Comparison of ENCODE assay signal across 13 cellular contexts in the genomic region with DNA sequence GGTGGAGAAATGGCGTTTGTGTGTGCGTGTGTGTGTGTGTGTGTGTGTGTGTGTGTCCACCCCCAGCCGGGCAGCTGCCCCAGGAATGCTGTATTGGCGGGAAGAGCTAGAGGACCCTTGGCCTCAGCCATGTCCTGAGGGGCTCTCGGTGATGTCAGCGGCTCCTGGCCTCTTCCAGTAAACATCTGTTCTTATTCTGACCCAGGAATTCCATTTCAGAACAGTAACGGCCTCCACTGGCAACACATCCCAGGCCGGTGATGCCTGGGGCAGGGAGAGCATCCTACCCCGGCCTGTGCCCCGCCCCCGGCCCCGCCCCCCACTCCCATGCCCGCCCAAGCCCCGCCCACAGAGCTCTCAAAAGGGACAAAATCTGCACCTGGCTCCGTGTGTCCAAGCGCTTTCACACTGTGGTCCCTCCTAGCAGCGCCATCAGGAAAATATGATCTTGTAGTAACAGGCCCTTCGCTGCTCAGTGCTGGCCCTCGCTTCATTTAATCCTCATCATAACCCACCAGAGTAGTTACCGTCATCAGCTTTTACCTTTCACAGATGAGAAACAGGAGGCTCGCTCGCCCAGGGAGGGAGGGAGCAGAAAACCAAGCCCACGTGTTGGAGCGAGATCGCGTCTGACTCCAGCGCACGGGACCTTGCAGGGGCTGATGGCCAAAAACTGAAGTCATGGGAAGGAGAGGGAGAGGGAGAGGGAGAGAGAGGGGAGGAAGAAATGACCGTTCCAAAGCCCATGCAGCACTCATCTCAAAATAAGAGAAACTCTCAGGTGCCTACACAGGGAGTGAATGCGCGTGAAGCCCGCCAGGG. TPM values are rescaled to one million over a fixed set of nuclear protein-coding genes. Genes with fewer than 3 reads are reported as not detected.
A peak's percentile ranks its signal among the peaks of the same experiment; 100 is the strongest.
DNase-seq lines count a peak whose midpoint lies in the region; ATAC-seq, FAIRE-seq and TF ChIP-seq lines count a peak whose summit lies in the region.
"Had no signal": no experiment of that assay in that cellular context is flagged by ENCODE, and none has a peak within 500 bp of the region (broad histone marks: within the 10 kb centered on the region; RNA-seq: fewer than 3 reads in every experiment).

No MANE protein-coding gene starts in this region.

- 94% methylated on average over 6 of the region's 32 CpGs; no CpG with 5 or more reads in 1 of the 2 experiments for WGBS in IMR-90 (ENCODE audit: extremely low coverage in 2 of 2, insufficient read length in 1 of 2), 2 experiments
- WGBS in mesenchymal stem cell: 54% methylated on average over 27 of the region's 32 CpGs
- 31 to 33% methylated on average over 26 to 32 of the region's 32 CpGs for WGBS in tibial nerve, 2 donors

- no peak overlapping the region for H3K4me3 ChIP-seq in IMR-90 (ENCODE audit: insufficient read depth, low read depth, low read length)
- H3K4me3 ChIP-seq in fibroblast of mammary gland (ENCODE audit: control insufficient read depth, low read depth, low read length): peak overlapping the region; percentile 19
- H3K4me3 ChIP-seq in mesenchymal stem cell (ENCODE audit: insufficient read depth in 1 of 2, low read depth in 1 of 2, low read length in 2 of 2): peak overlapping the region in 1 of 2 experiments; percentile 57
- H3K4me3 ChIP-seq in tibial nerve: no peak overlapping the region

- H3K9ac ChIP-seq in IMR-90 (ENCODE audit: low read depth, low read length) (no peak overlapping the region), mesenchymal stem cell (ENCODE audit: low read length) (peak overlapping the region; percentile 86)

- no peak overlapping the region for H3K4me3 Mint-ChIP-seq in CD4-positive, alpha-beta T cell
- H3K4me3 Mint-ChIP-seq: activated CD4-positive, alpha-beta T cell treated with anti-CD3 and anti-CD28 coated beads, Interleukin-2, amount 10 ng/mL, durations not matched to agents 7 days and 5 days had no signal

- peaks cover 15% of the 10 kb centered on the region for H3K9me1 ChIP-seq in IMR-90 (ENCODE audit: insufficient read depth, low read length)

- TF ChIP-seq RAD21 in IMR-90 (IDR thresholded peaks at IDR 0.05; ENCODE audit: low read length): no peak

- H3K18ac ChIP-seq in IMR-90 (ENCODE audit: low read depth, low read length) (no peak overlapping the region), mesenchymal stem cell (ENCODE audit: low read depth in 1 of 2, low read length in 2 of 2) (peak overlapping the region in 1 of 2 experiments; percentile 52)

- H3K23ac ChIP-seq in IMR-90 (ENCODE audit: low read depth, low read length) (peak overlapping the region; percentile 32; the same call in 1 of the 2 replicates), mesenchymal stem cell (ENCODE audit: low read length in 2 of 2) (no peak overlapping the region)

- no peak overlapping the region for H2AFZ ChIP-seq in IMR-90 (replicated peaks; ENCODE audit: low read length, poor library complexity)
- H2AFZ ChIP-seq in mesenchymal stem cell (ENCODE audit: low read depth, low read length): peak overlapping the region; percentile 71

- H3K27ac ChIP-seq in IMR-90 (ENCODE audit: insufficient read depth, low read length): no peak overlapping the region
- H3K27ac ChIP-seq in mesenchymal stem cell (ENCODE audit: low read length, poor library complexity, severe bottlenecking): no peak overlapping the region
- peak overlapping the region in 3 of 4 donors; percentile 15 to 79 (median 77) for H3K27ac ChIP-seq in tibial nerve
- H3K27ac ChIP-seq in CD4-positive, alpha-beta T cell (ENCODE audit: low read depth, low read length): no peak overlapping the region

- TF ChIP-seq CTCF in IMR-90 (conservative IDR thresholded peaks at IDR 0.05; ENCODE audit: low read depth, low read length) (no peak), fibroblast of mammary gland (conservative IDR thresholded peaks at IDR 0.05; ENCODE audit: control insufficient read depth, insufficient read depth, low read depth, low read length) (no peak), tibial nerve (IDR thresholded peaks at IDR 0.05) (no peak), D721Med (IDR thresholded peaks at IDR 0.05; ENCODE audit: insufficient read depth, missing control alignments) (no peak), GM10266 (IDR thresholded peaks at IDR 0.05; ENCODE audit: control insufficient read depth, insufficient read depth, low read depth, missing control alignments) (no peak)
- no peak for TF ChIP-seq CTCF in CD4-positive, alpha-beta T cell (IDR thresholded peaks at IDR 0.05)

- no peak overlapping the region for H2AK5ac ChIP-seq in IMR-90 (ENCODE audit: low read depth, low read length)
- no peak overlapping the region for H2AK5ac ChIP-seq in mesenchymal stem cell (ENCODE audit: low read length, severe bottlenecking)

- H2BK12ac ChIP-seq in mesenchymal stem cell (ENCODE audit: low read length in 2 of 2): no peak overlapping the region

- no peak overlapping the region for H2BK120ac ChIP-seq in IMR-90 (ENCODE audit: low read depth, low read length)
- no peak overlapping the region for H2BK120ac ChIP-seq in mesenchymal stem cell (ENCODE audit: low read depth, low read length)

- H3K27me3 Mint-ChIP-seq in CD4-positive, alpha-beta T cell: peaks cover 38% of the 10 kb centered on the region
- H3K27me3 Mint-ChIP-seq: activated CD4-positive, alpha-beta T cell treated with anti-CD3 and anti-CD28 coated beads, Interleukin-2, amount 10 ng/mL, durations not matched to agents 7 days and 5 days had no signal

- H3K4ac ChIP-seq in IMR-90 (ENCODE audit: low read depth, low read length) (0 out of 2 replicates have a peak overlapping the region, but pooled peaks have one; percentile 1), mesenchymal stem cell (ENCODE audit: low read depth in 1 of 2, low read length in 2 of 2) (peak overlapping the region in 1 of 2 experiments; percentile 16)

- H2AK9ac ChIP-seq in IMR-90 (replicated peaks; ENCODE audit: low read depth, low read length, poor library complexity): peak overlapping the region; percentile 55

- intact Hi-C loops in IMR-90 (cut with micrococcal nuclease): no loop called here
- intact Hi-C loops in CD4-positive, alpha-beta T cell (cut with DNase I, micrococcal nuclease): no loop called here

- no peak overlapping the region for H3K14ac ChIP-seq in IMR-90 (replicated peaks; ENCODE audit: low read depth, low read length)
- H3K14ac ChIP-seq in mesenchymal stem cell (ENCODE audit: low read length in 2 of 2): no peak overlapping the region

- H3K36me3 ChIP-seq in IMR-90 (ENCODE audit: control insufficient read depth, insufficient read depth, low read length): no peaks in the 10 kb centered on the region
- peaks cover 0 to 3% of the 10 kb centered on the region in 2 experiments for H3K36me3 ChIP-seq in mesenchymal stem cell (ENCODE audit: control insufficient read depth in 1 of 2, insufficient read depth in 2 of 2, low read depth in 1 of 2, low read length in 2 of 2)
- H3K36me3 ChIP-seq in tibial nerve: no peaks in the 10 kb centered on the region

- no peak overlapping the region; the same call in 1 of the 2 replicates for H4K91ac ChIP-seq in IMR-90 (ENCODE audit: insufficient read depth, low read depth, low read length)
- peak overlapping the region; percentile 61 for H4K91ac ChIP-seq in mesenchymal stem cell (ENCODE audit: low read length)

- H4K8ac ChIP-seq in IMR-90 (ENCODE audit: low read depth in 2 of 2, low read length in 2 of 2) (no peak overlapping the region), mesenchymal stem cell (ENCODE audit: low read length) (peak overlapping the region; percentile 71)

- no peak overlapping the region for H2BK20ac ChIP-seq in IMR-90 (ENCODE audit: low read depth, low read length)

- H4K5ac ChIP-seq in IMR-90 (ENCODE audit: low read depth, low read length): no peak overlapping the region; the same call in 1 of the 2 replicates

- H3K9me3 Mint-ChIP-seq in CD4-positive, alpha-beta T cell: no peaks in the 10 kb centered on the region
- H3K9me3 Mint-ChIP-seq: activated CD4-positive, alpha-beta T cell treated with anti-CD3 and anti-CD28 coated beads, Interleukin-2, amount 10 ng/mL, durations not matched to agents 7 days and 5 days had no signal

- TF ChIP-seq EP300 in tibial nerve (IDR thresholded peaks at IDR 0.05): peak; percentile 17 to 83

- POLR2A ChIA-PET in IMR-90 (lab: Charles Lee; ENCODE audit: unreplicated experiment): no interaction called here
- POLR2A ChIA-PET in CD4-positive, alpha-beta T cell (lab: Charles Lee): no interaction called here

- H3K79me1 ChIP-seq in IMR-90 (ENCODE audit: low read depth in 1 of 2, low read length in 2 of 2) (peaks cover 20 to 66% of the 10 kb centered on the region in 2 experiments), mesenchymal stem cell (replicated peaks; ENCODE audit: low read length, poor library complexity, severe bottlenecking) (no peaks in the 10 kb centered on the region)

- H4K20me1 ChIP-seq in IMR-90 (ENCODE audit: insufficient read depth, low read length): peaks cover 29% of the 10 kb centered on the region

- H2BK5ac ChIP-seq in IMR-90 (ENCODE audit: low read depth, low read length, poor library complexity, severe bottlenecking) (peak overlapping the region; percentile 15), mesenchymal stem cell (ENCODE audit: low read depth, low read length, poor library complexity, severe bottlenecking) (no peak overlapping the region)

- H3K27me3 ChIP-seq in IMR-90 (ENCODE audit: control insufficient read depth, insufficient read depth, low read length): no peaks in the 10 kb centered on the region
- no peaks in the 10 kb centered on the region for H3K27me3 ChIP-seq in mesenchymal stem cell (ENCODE audit: control insufficient read depth in 1 of 2, insufficient read depth in 1 of 2, low read length in 2 of 2)
- no peaks in the 10 kb centered on the region for H3K27me3 ChIP-seq in tibial nerve
- H3K27me3 ChIP-seq in CD4-positive, alpha-beta T cell (ENCODE audit: control insufficient read depth, insufficient read depth, low read length): no peaks in the 10 kb centered on the region

- no peak overlapping the region for H3K27ac Mint-ChIP-seq in CD4-positive, alpha-beta T cell
- H3K27ac Mint-ChIP-seq: activated CD4-positive, alpha-beta T cell treated with anti-CD3 and anti-CD28 coated beads, Interleukin-2, amount 10 ng/mL, durations not matched to agents 7 days and 5 days had no signal

- dilution Hi-C loops in IMR-90 (cut with HindIII; ENCODE audit: low sequenced_read_pairs, unreplicated experiment): no loop called here

- CTCF ChIA-PET in IMR-90 (lab: Yijun Ruan, JAX): no interaction called here
- CTCF ChIA-PET in CD4-positive, alpha-beta T cell (lab: Charles Lee): no interaction called here

- H2BK15ac ChIP-seq in IMR-90 (ENCODE audit: low read depth, low read length) (no peak overlapping the region), mesenchymal stem cell (ENCODE audit: low read depth, poor library complexity, severe bottlenecking) (no peak overlapping the region)

- H3K9me3 ChIP-seq in IMR-90 (ENCODE audit: control insufficient read depth, insufficient read depth, low read length) (no peaks in the 10 kb centered on the region), mesenchymal stem cell (ENCODE audit: control insufficient read depth, low read length) (no peaks in the 10 kb centered on the region), tibial nerve (no peaks in the 10 kb centered on the region)
- no peaks in the 10 kb centered on the region for H3K9me3 ChIP-seq in CD4-positive, alpha-beta T cell (ENCODE audit: control insufficient read depth, low read length)

- no peaks in the 10 kb centered on the region for H3K36me3 Mint-ChIP-seq in CD4-positive, alpha-beta T cell (ENCODE audit: low read depth)

- H3K4me1 ChIP-seq in IMR-90 (ENCODE audit: control insufficient read depth, insufficient read depth, low read length): peaks cover 8% of the 10 kb centered on the region
- no peaks in the 10 kb centered on the region for H3K4me1 ChIP-seq in mesenchymal stem cell (ENCODE audit: control insufficient read depth, insufficient read depth, low read depth, low read length)
- H3K4me1 ChIP-seq in tibial nerve: peaks cover 0 to 23% (median 2%) of the 10 kb centered on the region in 4 donors

- DNase-seq in IMR-90 (peak; percentile 58), fibroblast of mammary gland (ENCODE audit: low read depth) (peak; percentile 96), mesenchymal stem cell (peak; percentile 50), tibial nerve (ENCODE audit: low spot score in 2 of 2) (peak; percentile 65 to 86), D721Med (ENCODE audit: insufficient read length, low spot score) (no peak), GM10266 (ENCODE audit: extremely low spot score) (no peak)
- no peak for DNase-seq in effector CD4-positive, alpha-beta T cell
- DNase-seq in CD4-positive, alpha-beta T cell: no peak
- DNase-seq: activated CD4-positive, alpha-beta T cell treated with anti-CD3 and anti-CD28 coated beads, Interleukin-2, amount 10 ng/mL, durations not matched to agents 7 days and 5 days; DND-41; NCI-H2081; SHP77 treated with DMSO at 0.1 percent for 48 hours had no signal

- H3K4me1 Mint-ChIP-seq in CD4-positive, alpha-beta T cell (ENCODE audit: low read depth): no peaks in the 10 kb centered on the region
- H3K4me1 Mint-ChIP-seq: activated CD4-positive, alpha-beta T cell treated with anti-CD3 and anti-CD28 coated beads, Interleukin-2, amount 10 ng/mL, durations not matched to agents 7 days and 5 days had no signal

- H3K4me2 ChIP-seq in IMR-90 (ENCODE audit: low read depth, low read length): no peak overlapping the region
- no peak overlapping the region for H3K4me2 ChIP-seq in mesenchymal stem cell (ENCODE audit: low read length, poor library complexity, severe bottlenecking)

- ATAC-seq in IMR-90 (ENCODE audit: low read depth): peak; percentile 42
- ATAC-seq in CD4-positive, alpha-beta T cell (ENCODE audit: poor library complexity): no peak

- no TSS peak for BruUV-seq in IMR-90 (replicated peaks; lab: Mats Ljungman, UMichigan)

- no peak for FAIRE-seq in D721Med (lab: Jason Lieb, UNC)
- FAIRE-seq: astrocyte had no signal

- no peak for TF ChIP-seq POLR2A in IMR-90 (IDR thresholded peaks at IDR 0.05; ENCODE audit: low read depth, low read length)
- TF ChIP-seq POLR2A in tibial nerve (IDR thresholded peaks at IDR 0.05): no peak

- in situ Hi-C loops in IMR-90 (cut with MboI; ENCODE audit: low sequenced_read_pairs): no loop called here

- H3K56ac ChIP-seq in IMR-90 (ENCODE audit: extremely low read depth, insufficient read depth, low read length): no peak overlapping the region

RNA-seq across cellular contexts. Expression of gene ADAMTS2, which starts 18.9 kb away (rescaled TPM):
- total RNA-seq in IMR-90 (2012; rRNA removed) (18.3 and 19.0 TPM in 2 replicates), tibial nerve (10 to 100 TPM; 23.2 to 58.8 (median 47.2) TPM)
- 58.8 and 68.2 TPM in 2 replicates for polyA plus RNA-seq in IMR-90 (2012; rRNA removed)
- 45.1 and 77.2 TPM in 2 replicates for polyA plus RNA-seq in IMR-90 (2012; cell fraction: cytosol; rRNA removed)
- polyA plus RNA-seq in IMR-90 (2012; cell fraction: nucleus; rRNA removed; ENCODE audit: low replicate concordance): 77.0 and 118 TPM in 2 replicates
- polyA plus RNA-seq in mesenchymal stem cell (2013, experiment 1 of 2): 46.7 TPM
- polyA plus RNA-seq in mesenchymal stem cell (2013, experiment 2 of 2): 45.4 TPM
- not detected for total RNA-seq in CD4-positive, alpha-beta T cell
- total RNA-seq: activated CD4-positive, alpha-beta T cell treated with anti-CD3 and anti-CD28 coated beads, Interleukin-2, amount 10 ng/mL, durations not matched to agents 7 days and 5 days had no signal

Comparison
In these comparisons a context has a peak if more than half of its experiments do, and no peak if none do; other contexts are left out.
1. DNase-seq: peak in IMR-90 (single experiment), fibroblast of mammary gland (single experiment), mesenchymal stem cell (single experiment) and tibial nerve (2 of 2); none in D721Med (single experiment), effector CD4-positive, alpha-beta T cell (single experiment), GM10266 (single experiment) and CD4-positive, alpha-beta T cell (0 of 10).
2. H3K27ac ChIP-seq: peak in tibial nerve (3 of 4); none in IMR-90 (single experiment), mesenchymal stem cell (single experiment) and CD4-positive, alpha-beta T cell (single experiment).
3. RNA of gene ADAMTS2, which starts 18.9 kb away (total RNA-seq): 23.2 to 58.8 TPM in tibial nerve and 18.3 to 19.0 TPM in IMR-90; not detected in CD4-positive, alpha-beta T cell; every median in the first group is over 10 times any median in the second.